13 cellular contexts compared by ENCODE assay signal in genomic region chr17:20467447-20467846, GRCh38. TPM values are rescaled to one million over a fixed set of nuclear protein-coding genes. Genes with fewer than 3 reads are reported as not detected.
DNase-seq lines count a peak whose midpoint lies in the region; ATAC-seq and TF ChIP-seq lines count a peak whose summit lies in the region.
"Not testable (repeated sequence)": the region's sequence is repeated elsewhere in the genome, so short reads cannot be mapped to it uniquely, and the experiment has no call there.
"Had no signal": no experiment of that assay in that cellular context is flagged by ENCODE, and none has a peak within 500 bp of the region (broad histone marks: within the 10 kb centered on the region; RNA-seq: fewer than 3 reads in every experiment).

LGALS9B (minus strand) TSS chr17:20467539; CDS start chr17:20467470, 69 bp downstream.

- not testable (repeated sequence) for H3K36me3 Mint-ChIP-seq in CD8-positive, alpha-beta T cell; T-cell; natural killer cell treated with Interleukin-12 subunit alpha and Interleukin-12 subunit beta and Interleukin-15 and Interleukin-18, amount 100 ng/mL, for 72 hours

- 0 to 31% methylated on average over 1 to 2 of the region's 4 CpGs for WGBS in esophagus, 2 donors

- intact Hi-C loops in CD8-positive, alpha-beta T cell (cut with DNase I, micrococcal nuclease) = not testable (repeated sequence)

- not testable (repeated sequence) for H3K36me3 ChIP-seq in CD8-positive, alpha-beta T cell (ENCODE audit: insufficient read depth, low read length); esophagus (ENCODE audit: control insufficient read depth in 2 of 2, insufficient read depth in 2 of 2, low read length in 1 of 2)

- not testable (repeated sequence) for TF ChIP-seq CTCF in CD8-positive, alpha-beta T cell (IDR thresholded peaks at IDR 0.05)

- H3K27me3 Mint-ChIP-seq in CD8-positive, alpha-beta T cell (ENCODE audit: low read depth); T-cell; natural killer cell treated with Interleukin-12 subunit alpha and Interleukin-12 subunit beta and Interleukin-15 and Interleukin-18, amount 100 ng/mL, for 72 hours: not testable (repeated sequence)

- H3K27me3 ChIP-seq in CD8-positive, alpha-beta T cell (ENCODE audit: insufficient read depth, low read length); esophagus (ENCODE audit: control insufficient read depth in 1 of 2, insufficient read depth in 2 of 2, low read length in 2 of 2): not testable (repeated sequence)

- H3K9me3 ChIP-seq in CD8-positive, alpha-beta T cell (ENCODE audit: low read length); esophagus (ENCODE audit: control insufficient read depth in 2 of 2, insufficient read depth in 1 of 2, low read depth in 1 of 2, low read length in 1 of 2): not testable (repeated sequence)

- not testable (repeated sequence) for H3K27ac ChIP-seq in CD8-positive, alpha-beta T cell (ENCODE audit: low read depth, low read length)
- H3K27ac ChIP-seq in esophagus (ENCODE audit: low read depth in 2 of 2, low read length in 1 of 2) = peak within 1 kb of the TSS; percentile 47

- H3K4me3 Mint-ChIP-seq in CD8-positive, alpha-beta T cell = not testable (repeated sequence)
- peak within 1 kb of the TSS in 2 of 3 donors; percentile 39 to 42 for H3K4me3 Mint-ChIP-seq in T-cell
- H3K4me3 Mint-ChIP-seq in natural killer cell treated with Interleukin-12 subunit alpha and Interleukin-12 subunit beta and Interleukin-15 and Interleukin-18, amount 100 ng/mL, for 72 hours = peak within 1 kb of the TSS; percentile 72

- DNase-seq in CD8-positive, alpha-beta T cell; T-cell; natural killer cell treated with Interleukin-12 subunit alpha and Interleukin-12 subunit beta and Interleukin-15 and Interleukin-18, amount 100 ng/mL, for 72 hours (ENCODE audit: low spot score): not testable (repeated sequence)

- ATAC-seq in CD8-positive, alpha-beta T cell = peak; percentile 78
- ATAC-seq in GM19035 (IDR thresholded peaks at IDR 0.05; ENCODE audit: unreplicated experiment) = peak; percentile 64
- peak; percentile 78 for ATAC-seq in GM21529 (IDR thresholded peaks at IDR 0.05; ENCODE audit: unreplicated experiment)
- ATAC-seq in HG02885 (IDR thresholded peaks at IDR 0.05; ENCODE audit: poor library complexity, unreplicated experiment) = peak; percentile 71
- ATAC-seq in HG03378 (IDR thresholded peaks at IDR 0.05; ENCODE audit: unreplicated experiment) = peak; percentile 75
- ATAC-seq in T-cell (replicated peaks in 1 of 4) = peak in 3 of 4 experiments; percentile 40 to 87 (median 65)
- peak; percentile 72 to 83 for ATAC-seq in natural killer cell treated with Interleukin-12 subunit alpha and Interleukin-12 subunit beta and Interleukin-15 and Interleukin-18, amount 100 ng/mL, for 72 hours

- H3K27ac Mint-ChIP-seq in CD8-positive, alpha-beta T cell = not testable (repeated sequence)
- H3K27ac Mint-ChIP-seq in T-cell = peak within 1 kb of the TSS in 1 of 2 donors; percentile 44
- H3K27ac Mint-ChIP-seq in natural killer cell treated with Interleukin-12 subunit alpha and Interleukin-12 subunit beta and Interleukin-15 and Interleukin-18, amount 100 ng/mL, for 72 hours = peak within 1 kb of the TSS in 1 of 2 donors; percentile 37

- not testable (repeated sequence) for H3K4me1 ChIP-seq in CD8-positive, alpha-beta T cell (ENCODE audit: insufficient read depth, low read length); esophagus (ENCODE audit: control insufficient read depth in 2 of 2, insufficient read depth in 2 of 2, low read length in 1 of 2)

- H3K4me3 ChIP-seq in CD8-positive, alpha-beta T cell (ENCODE audit: low read depth, low read length); esophagus (ENCODE audit: low read depth in 1 of 2, low read length in 2 of 2): not testable (repeated sequence)

- CTCF ChIA-PET in CD8-positive, alpha-beta T cell (lab: Charles Lee); T-cell (lab: Charles Lee): not testable (repeated sequence)

- POLR2A ChIA-PET in CD8-positive, alpha-beta T cell (lab: Charles Lee); T-cell (lab: Charles Lee): not testable (repeated sequence)

- not testable (repeated sequence) for H3K9me3 Mint-ChIP-seq in CD8-positive, alpha-beta T cell; T-cell; natural killer cell treated with Interleukin-12 subunit alpha and Interleukin-12 subunit beta and Interleukin-15 and Interleukin-18, amount 100 ng/mL, for 72 hours

- H3K4me1 Mint-ChIP-seq in CD8-positive, alpha-beta T cell (ENCODE audit: low read depth); T-cell; natural killer cell treated with Interleukin-12 subunit alpha and Interleukin-12 subunit beta and Interleukin-15 and Interleukin-18, amount 100 ng/mL, for 72 hours (ENCODE audit: low read depth in 2 of 2): not testable (repeated sequence)

RNA-seq across cellular contexts. Expression of gene LGALS9B, which starts in this region (rescaled TPM):
- not detected for total RNA-seq in CD8-positive, alpha-beta T cell
- total RNA-seq in T-cell = under 1 TPM in 3 of 5 donors, not detected in 2; 0.30 to 0.60 (median 0.35) TPM
- 1 to 10 TPM; 7.6 to 8.9 TPM for polyA plus RNA-seq in esophagus
- total RNA-seq in natural killer cell treated with Interleukin-12 subunit alpha and Interleukin-12 subunit beta and Interleukin-15 and Interleukin-18, amount 100 ng/mL, for 72 hours = not detected
- total RNA-seq: activated CD4-positive, alpha-beta memory T cell treated with anti-CD3 and anti-CD28 coated beads, Interleukin-2, amount 10 ng/mL, durations not matched to agents 7 days and 5 days; activated T-helper 1 cell treated with anti-CD3 and anti-CD28 coated beads, Interleukin-12 subunit alpha, Interleukin-12 subunit beta, Interleukin-2, Interleukin-4 antibody, amounts not matched to agents 30 ng/mL and 10 ng/mL and 1 ng/mL, durations not matched to agents 14 hours and 24 hours and 36 hours; H1; lung microvascular endothelial cell had no signal
- polyA plus RNA-seq: A549, H1 had no signal

Comparison
In these comparisons a context has a peak if more than half of its experiments do, and no peak if none do; other contexts are left out.
1. Peak in ATAC-seq in CD8-positive, alpha-beta T cell; RNA of the gene not detected or under 1 TPM.
2. Peak in ATAC-seq in T-cell; RNA of the gene not detected or under 1 TPM.
3. Peak in ATAC-seq in natural killer cell treated with Interleukin-12 subunit alpha and Interleukin-12 subunit beta and Interleukin-15 and Interleukin-18, amount 100 ng/mL, for 72 hours; RNA of the gene not detected or under 1 TPM.